22 cellular contexts compared by ENCODE assay signal in the genomic region with DNA sequence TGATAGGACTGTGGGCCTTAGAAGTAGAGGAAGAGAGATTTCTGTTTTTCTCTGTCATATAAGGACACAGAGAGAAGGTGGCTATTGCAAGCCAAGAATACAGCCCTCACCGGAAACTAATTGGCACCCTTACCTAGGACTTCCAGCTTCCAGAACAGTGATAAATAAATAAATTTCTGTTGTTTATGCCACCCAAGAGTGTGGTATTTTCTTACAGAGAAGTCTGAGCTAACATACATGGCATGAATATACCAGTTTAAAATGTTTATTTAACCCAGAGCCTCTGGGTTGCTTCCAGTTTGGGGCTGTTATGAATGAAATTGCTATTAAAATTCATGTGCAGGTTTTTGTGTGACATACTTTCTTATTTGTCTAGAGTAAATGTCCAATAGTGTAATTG.
"Had no signal": no experiment of that assay in that cellular context is flagged by ENCODE, and none has a peak within 500 bp of the region (broad histone marks: within the 10 kb centered on the region; RNA-seq: fewer than 3 reads in every experiment).

No MANE protein-coding gene starts in this region.

- H3K4me3 ChIP-seq: K562, SJCRH30 had no signal

- H3K4me1 ChIP-seq: SJCRH30 had no signal

- H3K27ac ChIP-seq: HL-60, KMS-11, RWPE1, SJCRH30 had no signal

- ATAC-seq: K562, Panc1, SK-N-SH treated with all-trans-retinoic acid at 6 μM for 48 hours had no signal

- H3K36me3 ChIP-seq: SJCRH30 had no signal

- H3K9me3 ChIP-seq: SJCRH30 had no signal

- DNase-seq: Kasumi-1, MV-4-11, NCI-H1048, NCI-H1105, NCI-H1417, NCI-H1436 treated with DMSO at 0.1 percent for 48 hours, NCI-H1694, NCI-H187 treated with DMSO at 0.1 percent for 48 hours, NCI-H2029 treated with DMSO at 0.1 percent for 48 hours, NCI-H2171, NCI-H226, NCI-H510A, NCI-H524 treated with DMSO at 0.1 percent for 48 hours, NCI-H82, SHP77 treated with DMSO at 0.1 percent for 48 hours, SJCRH30 had no signal

- H3K27me3 ChIP-seq: SJCRH30 had no signal
